Comparison of ENCODE assay signal across 1 cellular context in the genomic region with DNA sequence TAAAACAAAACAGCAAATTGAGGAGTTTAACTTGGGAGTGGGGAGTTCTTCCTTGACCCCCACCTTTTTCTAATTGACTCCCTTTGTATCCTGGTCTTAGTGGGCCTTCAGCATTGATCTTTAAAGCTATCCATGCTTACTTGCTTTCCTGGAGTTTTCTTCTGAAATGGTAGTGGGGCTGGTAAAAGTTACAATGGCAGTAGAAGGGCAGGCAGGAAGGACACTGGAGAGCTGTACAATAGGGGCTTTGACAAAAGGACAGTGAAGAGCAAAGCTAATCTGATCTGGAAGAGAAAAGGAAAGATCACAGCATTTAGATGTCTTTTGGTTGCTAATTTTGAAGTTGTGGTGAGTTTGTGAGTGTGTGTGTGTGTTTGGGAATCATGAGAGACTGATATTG.
TF ChIP-seq lines count a peak whose summit lies in the region.

No MANE protein-coding gene starts in this region.

TF ChIP-seq in GM23338, 12 proteins besides CTCF, POLR2A, EP300 and RAD21 (continued from another document):
- TF ChIP-seq, protein P1, sequence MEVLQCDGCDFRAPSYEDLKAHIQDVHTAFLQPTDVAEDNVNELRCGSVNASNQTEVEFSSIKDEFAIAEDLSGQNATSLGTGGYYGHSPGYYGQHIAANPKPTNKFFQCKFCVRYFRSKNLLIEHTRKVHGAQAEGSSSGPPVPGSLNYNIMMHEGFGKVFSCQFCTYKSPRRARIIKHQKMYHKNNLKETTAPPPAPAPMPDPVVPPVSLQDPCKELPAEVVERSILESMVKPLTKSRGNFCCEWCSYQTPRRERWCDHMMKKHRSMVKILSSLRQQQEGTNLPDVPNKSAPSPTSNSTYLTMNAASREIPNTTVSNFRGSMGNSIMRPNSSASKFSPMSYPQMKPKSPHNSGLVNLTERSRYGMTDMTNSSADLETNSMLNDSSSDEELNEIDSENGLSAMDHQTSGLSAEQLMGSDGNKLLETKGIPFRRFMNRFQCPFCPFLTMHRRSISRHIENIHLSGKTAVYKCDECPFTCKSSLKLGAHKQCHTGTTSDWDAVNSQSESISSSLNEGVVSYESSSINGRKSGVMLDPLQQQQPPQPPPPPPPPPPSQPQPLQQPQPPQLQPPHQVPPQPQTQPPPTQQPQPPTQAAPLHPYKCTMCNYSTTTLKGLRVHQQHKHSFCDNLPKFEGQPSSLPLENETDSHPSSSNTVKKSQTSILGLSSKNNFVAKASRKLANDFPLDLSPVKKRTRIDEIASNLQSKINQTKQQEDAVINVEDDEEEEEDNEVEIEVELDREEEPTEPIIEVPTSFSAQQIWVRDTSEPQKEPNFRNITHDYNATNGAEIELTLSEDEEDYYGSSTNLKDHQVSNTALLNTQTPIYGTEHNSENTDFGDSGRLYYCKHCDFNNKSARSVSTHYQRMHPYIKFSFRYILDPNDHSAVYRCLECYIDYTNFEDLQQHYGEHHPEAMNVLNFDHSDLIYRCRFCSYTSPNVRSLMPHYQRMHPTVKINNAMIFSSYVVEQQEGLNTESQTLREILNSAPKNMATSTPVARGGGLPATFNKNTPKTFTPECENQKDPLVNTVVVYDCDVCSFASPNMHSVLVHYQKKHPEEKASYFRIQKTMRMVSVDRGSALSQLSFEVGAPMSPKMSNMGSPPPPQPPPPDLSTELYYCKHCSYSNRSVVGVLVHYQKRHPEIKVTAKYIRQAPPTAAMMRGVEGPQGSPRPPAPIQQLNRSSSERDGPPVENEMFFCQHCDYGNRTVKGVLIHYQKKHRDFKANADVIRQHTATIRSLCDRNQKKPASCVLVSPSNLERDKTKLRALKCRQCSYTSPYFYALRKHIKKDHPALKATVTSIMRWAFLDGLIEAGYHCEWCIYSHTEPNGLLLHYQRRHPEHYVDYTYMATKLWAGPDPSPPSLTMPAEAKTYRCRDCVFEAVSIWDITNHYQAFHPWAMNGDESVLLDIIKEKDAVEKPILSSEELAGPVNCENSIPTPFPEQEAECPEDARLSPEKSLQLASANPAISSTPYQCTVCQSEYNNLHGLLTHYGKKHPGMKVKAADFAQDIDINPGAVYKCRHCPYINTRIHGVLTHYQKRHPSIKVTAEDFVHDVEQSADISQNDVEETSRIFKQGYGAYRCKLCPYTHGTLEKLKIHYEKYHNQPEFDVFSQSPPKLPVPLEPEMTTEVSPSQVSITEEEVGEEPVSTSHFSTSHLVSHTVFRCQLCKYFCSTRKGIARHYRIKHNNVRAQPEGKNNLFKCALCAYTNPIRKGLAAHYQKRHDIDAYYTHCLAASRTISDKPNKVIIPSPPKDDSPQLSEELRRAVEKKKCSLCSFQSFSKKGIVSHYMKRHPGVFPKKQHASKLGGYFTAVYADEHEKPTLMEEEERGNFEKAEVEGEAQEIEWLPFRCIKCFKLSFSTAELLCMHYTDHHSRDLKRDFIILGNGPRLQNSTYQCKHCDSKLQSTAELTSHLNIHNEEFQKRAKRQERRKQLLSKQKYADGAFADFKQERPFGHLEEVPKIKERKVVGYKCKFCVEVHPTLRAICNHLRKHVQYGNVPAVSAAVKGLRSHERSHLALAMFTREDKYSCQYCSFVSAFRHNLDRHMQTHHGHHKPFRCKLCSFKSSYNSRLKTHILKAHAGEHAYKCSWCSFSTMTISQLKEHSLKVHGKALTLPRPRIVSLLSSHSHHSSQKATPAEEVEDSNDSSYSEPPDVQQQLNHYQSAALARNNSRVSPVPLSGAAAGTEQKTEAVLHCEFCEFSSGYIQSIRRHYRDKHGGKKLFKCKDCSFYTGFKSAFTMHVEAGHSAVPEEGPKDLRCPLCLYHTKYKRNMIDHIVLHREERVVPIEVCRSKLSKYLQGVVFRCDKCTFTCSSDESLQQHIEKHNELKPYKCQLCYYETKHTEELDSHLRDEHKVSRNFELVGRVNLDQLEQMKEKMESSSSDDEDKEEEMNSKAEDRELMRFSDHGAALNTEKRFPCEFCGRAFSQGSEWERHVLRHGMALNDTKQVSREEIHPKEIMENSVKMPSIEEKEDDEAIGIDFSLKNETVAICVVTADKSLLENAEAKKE (CRISPR knock-in tag; IDR thresholded peaks at IDR 0.05): peak; percentile 96
- TF ChIP-seq, protein P2, sequence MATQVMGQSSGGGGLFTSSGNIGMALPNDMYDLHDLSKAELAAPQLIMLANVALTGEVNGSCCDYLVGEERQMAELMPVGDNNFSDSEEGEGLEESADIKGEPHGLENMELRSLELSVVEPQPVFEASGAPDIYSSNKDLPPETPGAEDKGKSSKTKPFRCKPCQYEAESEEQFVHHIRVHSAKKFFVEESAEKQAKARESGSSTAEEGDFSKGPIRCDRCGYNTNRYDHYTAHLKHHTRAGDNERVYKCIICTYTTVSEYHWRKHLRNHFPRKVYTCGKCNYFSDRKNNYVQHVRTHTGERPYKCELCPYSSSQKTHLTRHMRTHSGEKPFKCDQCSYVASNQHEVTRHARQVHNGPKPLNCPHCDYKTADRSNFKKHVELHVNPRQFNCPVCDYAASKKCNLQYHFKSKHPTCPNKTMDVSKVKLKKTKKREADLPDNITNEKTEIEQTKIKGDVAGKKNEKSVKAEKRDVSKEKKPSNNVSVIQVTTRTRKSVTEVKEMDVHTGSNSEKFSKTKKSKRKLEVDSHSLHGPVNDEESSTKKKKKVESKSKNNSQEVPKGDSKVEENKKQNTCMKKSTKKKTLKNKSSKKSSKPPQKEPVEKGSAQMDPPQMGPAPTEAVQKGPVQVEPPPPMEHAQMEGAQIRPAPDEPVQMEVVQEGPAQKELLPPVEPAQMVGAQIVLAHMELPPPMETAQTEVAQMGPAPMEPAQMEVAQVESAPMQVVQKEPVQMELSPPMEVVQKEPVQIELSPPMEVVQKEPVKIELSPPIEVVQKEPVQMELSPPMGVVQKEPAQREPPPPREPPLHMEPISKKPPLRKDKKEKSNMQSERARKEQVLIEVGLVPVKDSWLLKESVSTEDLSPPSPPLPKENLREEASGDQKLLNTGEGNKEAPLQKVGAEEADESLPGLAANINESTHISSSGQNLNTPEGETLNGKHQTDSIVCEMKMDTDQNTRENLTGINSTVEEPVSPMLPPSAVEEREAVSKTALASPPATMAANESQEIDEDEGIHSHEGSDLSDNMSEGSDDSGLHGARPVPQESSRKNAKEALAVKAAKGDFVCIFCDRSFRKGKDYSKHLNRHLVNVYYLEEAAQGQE (IDR thresholded peaks at IDR 0.05; ENCODE audit: unreplicated experiment): no peak
